ENCODE assay signal across 1 cellular context in the genomic region with DNA sequence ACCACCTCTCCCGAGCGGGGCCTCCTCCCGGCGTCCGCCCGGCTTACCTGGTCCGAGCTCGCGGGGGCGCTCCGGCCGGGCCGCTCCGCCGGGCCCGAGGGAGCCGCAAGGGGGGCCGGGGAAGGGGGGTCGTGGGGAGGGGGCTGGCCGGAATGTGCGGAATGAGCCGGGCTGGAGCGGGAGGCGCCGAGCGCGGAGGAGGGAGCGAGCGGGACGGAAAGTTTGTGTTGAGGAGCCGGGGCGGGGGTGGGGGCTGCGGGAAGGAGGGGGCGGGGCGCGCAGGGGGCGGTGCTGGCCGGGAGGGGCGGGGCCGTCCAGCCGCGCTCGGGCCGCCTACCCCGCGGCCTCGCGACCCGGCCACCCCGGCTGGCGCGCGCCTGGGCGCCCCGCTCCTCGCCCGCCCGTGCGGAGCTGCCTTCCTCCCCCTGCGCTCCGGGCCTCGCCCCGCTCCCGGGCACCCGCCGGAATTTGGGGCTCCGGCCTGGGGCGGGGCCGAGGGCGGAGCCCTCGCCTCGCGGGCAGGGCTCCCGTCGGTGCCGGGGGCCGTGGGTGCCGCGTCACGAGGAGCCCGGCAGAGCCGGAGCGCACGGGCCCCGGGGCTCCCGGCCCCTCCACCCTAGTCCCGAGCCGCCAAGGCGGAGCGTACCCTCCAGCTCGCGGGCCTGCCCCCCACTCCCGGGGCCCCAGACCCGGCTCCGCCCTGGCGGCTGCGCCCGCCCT.
TF ChIP-seq lines count a peak whose summit lies in the region.

A gene (minus strand): TSS at position 229 of the 720 bp plus-strand sequence.

TF ChIP-seq in K562, 482 proteins besides CTCF, POLR2A, EP300 and RAD21 (continued from another document):
- TF ChIP-seq, protein P1, sequence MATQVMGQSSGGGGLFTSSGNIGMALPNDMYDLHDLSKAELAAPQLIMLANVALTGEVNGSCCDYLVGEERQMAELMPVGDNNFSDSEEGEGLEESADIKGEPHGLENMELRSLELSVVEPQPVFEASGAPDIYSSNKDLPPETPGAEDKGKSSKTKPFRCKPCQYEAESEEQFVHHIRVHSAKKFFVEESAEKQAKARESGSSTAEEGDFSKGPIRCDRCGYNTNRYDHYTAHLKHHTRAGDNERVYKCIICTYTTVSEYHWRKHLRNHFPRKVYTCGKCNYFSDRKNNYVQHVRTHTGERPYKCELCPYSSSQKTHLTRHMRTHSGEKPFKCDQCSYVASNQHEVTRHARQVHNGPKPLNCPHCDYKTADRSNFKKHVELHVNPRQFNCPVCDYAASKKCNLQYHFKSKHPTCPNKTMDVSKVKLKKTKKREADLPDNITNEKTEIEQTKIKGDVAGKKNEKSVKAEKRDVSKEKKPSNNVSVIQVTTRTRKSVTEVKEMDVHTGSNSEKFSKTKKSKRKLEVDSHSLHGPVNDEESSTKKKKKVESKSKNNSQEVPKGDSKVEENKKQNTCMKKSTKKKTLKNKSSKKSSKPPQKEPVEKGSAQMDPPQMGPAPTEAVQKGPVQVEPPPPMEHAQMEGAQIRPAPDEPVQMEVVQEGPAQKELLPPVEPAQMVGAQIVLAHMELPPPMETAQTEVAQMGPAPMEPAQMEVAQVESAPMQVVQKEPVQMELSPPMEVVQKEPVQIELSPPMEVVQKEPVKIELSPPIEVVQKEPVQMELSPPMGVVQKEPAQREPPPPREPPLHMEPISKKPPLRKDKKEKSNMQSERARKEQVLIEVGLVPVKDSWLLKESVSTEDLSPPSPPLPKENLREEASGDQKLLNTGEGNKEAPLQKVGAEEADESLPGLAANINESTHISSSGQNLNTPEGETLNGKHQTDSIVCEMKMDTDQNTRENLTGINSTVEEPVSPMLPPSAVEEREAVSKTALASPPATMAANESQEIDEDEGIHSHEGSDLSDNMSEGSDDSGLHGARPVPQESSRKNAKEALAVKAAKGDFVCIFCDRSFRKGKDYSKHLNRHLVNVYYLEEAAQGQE (CRISPR knock-in tag; IDR thresholded peaks at IDR 0.05; ENCODE audit: low read depth), result 0 out of 2 replicates have a peak, but pooled peaks have one; percentile 44
- peak; percentile 52 for TF ChIP-seq ZBTB7A (IDR thresholded peaks at IDR 0.05; ENCODE audit: borderline replicate concordance, control insufficient read depth, low read depth, low read length)
- no peak for TF ChIP-seq MTA1 (IDR thresholded peaks at IDR 0.05; ENCODE audit: borderline replicate concordance)
- TF ChIP-seq HNRNPL (IDR thresholded peaks at IDR 0.05; ENCODE audit: low read depth, low read length), result peak; percentile 75
- no peak for TF ChIP-seq ZBED1 (IDR thresholded peaks at IDR 0.05)
- TF ChIP-seq ZFP36 (IDR thresholded peaks at IDR 0.05; ENCODE audit: low read depth, low read length, partially characterized antibody), result peak; percentile 73
- peak; percentile 26; the same call in 1 of the 2 replicates for TF ChIP-seq ZNF197 (CRISPR knock-in tag; IDR thresholded peaks at IDR 0.05; ENCODE audit: low read depth)
- TF ChIP-seq CCNT2 (IDR thresholded peaks at IDR 0.05; ENCODE audit: borderline replicate concordance, extremely low read depth, insufficient read length, low read depth, low read length), result peak; percentile 30
- TF ChIP-seq, protein P2, sequence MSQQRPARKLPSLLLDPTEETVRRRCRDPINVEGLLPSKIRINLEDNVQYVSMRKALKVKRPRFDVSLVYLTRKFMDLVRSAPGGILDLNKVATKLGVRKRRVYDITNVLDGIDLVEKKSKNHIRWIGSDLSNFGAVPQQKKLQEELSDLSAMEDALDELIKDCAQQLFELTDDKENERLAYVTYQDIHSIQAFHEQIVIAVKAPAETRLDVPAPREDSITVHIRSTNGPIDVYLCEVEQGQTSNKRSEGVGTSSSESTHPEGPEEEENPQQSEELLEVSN (IDR thresholded peaks at IDR 0.05; ENCODE audit: borderline replicate concordance in 1 of 2, extremely low read depth in 1 of 2, insufficient read depth in 1 of 2, insufficient read length in 1 of 2, low read depth in 1 of 2, low read length in 1 of 2, poor library complexity in 1 of 2, severe bottlenecking in 1 of 2), result peak in 1 of 2 experiments; percentile 47
- TF ChIP-seq HEY1 (CRISPR knock-in tag; IDR thresholded peaks at IDR 0.05; ENCODE audit: borderline replicate concordance), result no peak
- TF ChIP-seq, protein P3, sequence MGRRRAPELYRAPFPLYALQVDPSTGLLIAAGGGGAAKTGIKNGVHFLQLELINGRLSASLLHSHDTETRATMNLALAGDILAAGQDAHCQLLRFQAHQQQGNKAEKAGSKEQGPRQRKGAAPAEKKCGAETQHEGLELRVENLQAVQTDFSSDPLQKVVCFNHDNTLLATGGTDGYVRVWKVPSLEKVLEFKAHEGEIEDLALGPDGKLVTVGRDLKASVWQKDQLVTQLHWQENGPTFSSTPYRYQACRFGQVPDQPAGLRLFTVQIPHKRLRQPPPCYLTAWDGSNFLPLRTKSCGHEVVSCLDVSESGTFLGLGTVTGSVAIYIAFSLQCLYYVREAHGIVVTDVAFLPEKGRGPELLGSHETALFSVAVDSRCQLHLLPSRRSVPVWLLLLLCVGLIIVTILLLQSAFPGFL (CRISPR knock-in tag; IDR thresholded peaks at IDR 0.05), result 0 out of 2 replicates have a peak, but pooled peaks have one; percentile 19
- TF ChIP-seq TAF1 (IDR thresholded peaks at IDR 0.05; ENCODE audit: control insufficient read depth, extremely low read depth, insufficient read depth, low read length, severe bottlenecking), result peak; percentile 53
- TF ChIP-seq L3MBTL2 (IDR thresholded peaks at IDR 0.05), result no peak
- TF ChIP-seq PHF8 (IDR thresholded peaks at IDR 0.05; ENCODE audit: borderline replicate concordance, low read length), result peak; percentile 57; the same call in 1 of the 2 replicates
